Comparison of ENCODE assay signal across 18 cellular contexts in genomic region chr20:37471741-37472235, GRCh38. TPM values are rescaled to one million over a fixed set of nuclear protein-coding genes. Genes with fewer than 3 reads are reported as not detected.
"Had no signal": no experiment of that assay in that cellular context is flagged by ENCODE, and none has a peak within 500 bp of the region (broad histone marks: within the 10 kb centered on the region; RNA-seq: fewer than 3 reads in every experiment).

No MANE protein-coding gene starts in this region.

- DNase-seq: colonic mucosa; dermis blood vessel endothelial cell; glutamatergic neuron; immature natural killer cell; kidney; left cardiac atrium; left ventricle myocardium inferior; lower lobe of right lung; mesenchymal stem cell; naive thymus-derived CD4-positive, alpha-beta T cell; nephron progenitor cell; small intestine; stimulated activated CD4-positive, alpha-beta T cell treated with anti-CD3 and anti-CD28 coated beads, Interleukin-12 subunit alpha, Interleukin-12 subunit beta, amount 100 ng/mL, for 4 hours; stimulated activated naive CD4-positive, alpha-beta T cell; stomach; transverse colon had no signal

RNA-seq across cellular contexts. Expression of gene NNAT, which starts 49.3 kb away (rescaled TPM):
- total RNA-seq: mononuclear cell; naive thymus-derived CD4-positive, alpha-beta T cell; osteoblast had no signal
- polyA plus RNA-seq: naive thymus-derived CD4-positive, alpha-beta T cell had no signal
